ENCODE assay signal across 1 cellular context in the genomic region with DNA sequence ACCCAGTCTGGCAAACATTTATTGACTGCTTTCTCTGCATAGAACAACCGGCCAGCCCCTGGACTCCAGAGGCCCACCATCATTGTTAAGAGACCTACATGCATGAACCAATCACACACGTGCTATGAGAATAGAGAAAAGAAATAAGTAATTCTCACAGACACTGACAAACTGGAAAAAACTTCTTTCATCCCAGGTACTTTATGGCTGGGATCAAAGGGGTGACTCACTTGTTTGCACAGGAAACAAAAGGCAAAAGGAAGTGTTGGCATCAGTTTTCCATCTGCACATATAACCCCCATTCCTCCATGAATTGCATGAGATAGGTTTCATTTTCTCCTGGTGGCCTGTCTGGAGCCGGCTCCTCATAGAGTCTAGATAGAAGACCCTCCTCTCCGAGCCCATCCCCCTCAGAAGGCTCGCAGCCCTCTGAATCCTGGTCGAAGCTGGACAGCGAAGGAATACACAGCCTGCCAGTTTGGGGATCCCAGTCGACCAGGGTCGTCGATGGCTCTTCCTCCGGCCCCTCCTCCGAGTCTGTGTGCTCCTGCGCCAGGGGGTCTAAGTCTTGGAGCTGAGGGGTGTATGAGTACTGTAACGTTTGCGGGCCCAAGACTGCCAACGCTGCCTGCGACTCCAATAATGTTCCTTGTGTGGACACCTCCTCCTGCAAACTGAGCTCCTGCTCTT.
TF ChIP-seq lines count a peak whose summit lies in the region.

No MANE protein-coding gene starts in this region.

TF ChIP-seq in HepG2, 621 proteins besides CTCF, POLR2A, EP300 and RAD21 (continues in another document):
- TF ChIP-seq FOXA1 (IDR thresholded peaks at IDR 0.05) = no peak
- TF ChIP-seq FOXA1 (CRISPR knock-in tag; IDR thresholded peaks at IDR 0.05) = peak; percentile 68; the same call in 1 of the 2 replicates
- TF ChIP-seq NFKB2 (CRISPR knock-in tag; IDR thresholded peaks at IDR 0.05; ENCODE audit: borderline replicate concordance) = no peak
- TF ChIP-seq TEAD3 (CRISPR knock-in tag; optimal IDR thresholded peaks at IDR 0.05; ENCODE audit: borderline replicate concordance) = no peak
- TF ChIP-seq, protein P1, sequence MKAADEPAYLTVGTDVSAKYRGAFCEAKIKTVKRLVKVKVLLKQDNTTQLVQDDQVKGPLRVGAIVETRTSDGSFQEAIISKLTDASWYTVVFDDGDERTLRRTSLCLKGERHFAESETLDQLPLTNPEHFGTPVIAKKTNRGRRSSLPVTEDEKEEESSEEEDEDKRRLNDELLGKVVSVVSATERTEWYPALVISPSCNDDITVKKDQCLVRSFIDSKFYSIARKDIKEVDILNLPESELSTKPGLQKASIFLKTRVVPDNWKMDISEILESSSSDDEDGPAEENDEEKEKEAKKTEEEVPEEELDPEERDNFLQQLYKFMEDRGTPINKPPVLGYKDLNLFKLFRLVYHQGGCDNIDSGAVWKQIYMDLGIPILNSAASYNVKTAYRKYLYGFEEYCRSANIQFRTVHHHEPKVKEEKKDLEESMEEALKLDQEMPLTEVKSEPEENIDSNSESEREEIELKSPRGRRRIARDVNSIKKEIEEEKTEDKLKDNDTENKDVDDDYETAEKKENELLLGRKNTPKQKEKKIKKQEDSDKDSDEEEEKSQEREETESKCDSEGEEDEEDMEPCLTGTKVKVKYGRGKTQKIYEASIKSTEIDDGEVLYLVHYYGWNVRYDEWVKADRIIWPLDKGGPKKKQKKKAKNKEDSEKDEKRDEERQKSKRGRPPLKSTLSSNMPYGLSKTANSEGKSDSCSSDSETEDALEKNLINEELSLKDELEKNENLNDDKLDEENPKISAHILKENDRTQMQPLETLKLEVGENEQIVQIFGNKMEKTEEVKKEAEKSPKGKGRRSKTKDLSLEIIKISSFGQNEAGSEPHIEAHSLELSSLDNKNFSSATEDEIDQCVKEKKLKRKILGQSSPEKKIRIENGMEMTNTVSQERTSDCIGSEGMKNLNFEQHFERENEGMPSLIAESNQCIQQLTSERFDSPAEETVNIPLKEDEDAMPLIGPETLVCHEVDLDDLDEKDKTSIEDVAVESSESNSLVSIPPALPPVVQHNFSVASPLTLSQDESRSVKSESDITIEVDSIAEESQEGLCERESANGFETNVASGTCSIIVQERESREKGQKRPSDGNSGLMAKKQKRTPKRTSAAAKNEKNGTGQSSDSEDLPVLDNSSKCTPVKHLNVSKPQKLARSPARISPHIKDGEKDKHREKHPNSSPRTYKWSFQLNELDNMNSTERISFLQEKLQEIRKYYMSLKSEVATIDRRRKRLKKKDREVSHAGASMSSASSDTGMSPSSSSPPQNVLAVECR (CRISPR knock-in tag; IDR thresholded peaks at IDR 0.05; ENCODE audit: borderline replicate concordance) = no peak
- TF ChIP-seq SAP130 (CRISPR knock-in tag; IDR thresholded peaks at IDR 0.05; ENCODE audit: low read depth) = peak; percentile 36
- TF ChIP-seq MBNL3 (CRISPR knock-in tag; conservative IDR thresholded peaks at IDR 0.05) = no peak
- no peak for TF ChIP-seq ZNF329 (CRISPR knock-in tag; IDR thresholded peaks at IDR 0.05; ENCODE audit: low read depth)
- TF ChIP-seq GPN1 (CRISPR knock-in tag; IDR thresholded peaks at IDR 0.05; ENCODE audit: borderline replicate concordance) = no peak
- TF ChIP-seq, protein P2, sequence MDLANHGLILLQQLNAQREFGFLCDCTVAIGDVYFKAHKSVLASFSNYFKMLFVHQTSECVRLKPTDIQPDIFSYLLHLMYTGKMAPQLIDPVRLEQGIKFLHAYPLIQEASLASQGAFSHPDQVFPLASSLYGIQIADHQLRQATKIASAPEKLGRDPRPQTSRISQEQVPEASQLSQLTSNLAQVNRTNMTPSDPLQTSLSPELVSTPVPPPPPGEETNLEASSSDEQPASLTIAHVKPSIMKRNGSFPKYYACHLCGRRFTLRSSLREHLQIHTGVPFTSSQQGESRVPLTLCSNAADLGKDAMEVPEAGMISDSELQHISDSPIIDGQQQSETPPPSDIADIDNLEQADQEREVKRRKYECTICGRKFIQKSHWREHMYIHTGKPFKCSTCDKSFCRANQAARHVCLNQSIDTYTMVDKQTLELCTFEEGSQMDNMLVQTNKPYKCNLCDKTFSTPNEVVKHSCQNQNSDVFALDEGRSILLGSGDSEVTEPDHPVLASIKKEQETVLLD (CRISPR knock-in tag; IDR thresholded peaks at IDR 0.05; ENCODE audit: low read depth) = no peak
- TF ChIP-seq, protein P3, sequence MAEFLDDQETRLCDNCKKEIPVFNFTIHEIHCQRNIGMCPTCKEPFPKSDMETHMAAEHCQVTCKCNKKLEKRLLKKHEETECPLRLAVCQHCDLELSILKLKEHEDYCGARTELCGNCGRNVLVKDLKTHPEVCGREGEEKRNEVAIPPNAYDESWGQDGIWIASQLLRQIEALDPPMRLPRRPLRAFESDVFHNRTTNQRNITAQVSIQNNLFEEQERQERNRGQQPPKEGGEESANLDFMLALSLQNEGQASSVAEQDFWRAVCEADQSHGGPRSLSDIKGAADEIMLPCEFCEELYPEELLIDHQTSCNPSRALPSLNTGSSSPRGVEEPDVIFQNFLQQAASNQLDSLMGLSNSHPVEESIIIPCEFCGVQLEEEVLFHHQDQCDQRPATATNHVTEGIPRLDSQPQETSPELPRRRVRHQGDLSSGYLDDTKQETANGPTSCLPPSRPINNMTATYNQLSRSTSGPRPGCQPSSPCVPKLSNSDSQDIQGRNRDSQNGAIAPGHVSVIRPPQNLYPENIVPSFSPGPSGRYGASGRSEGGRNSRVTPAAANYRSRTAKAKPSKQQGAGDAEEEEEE (CRISPR knock-in tag; IDR thresholded peaks at IDR 0.05; ENCODE audit: borderline replicate concordance) = no peak
- TF ChIP-seq, protein P4, sequence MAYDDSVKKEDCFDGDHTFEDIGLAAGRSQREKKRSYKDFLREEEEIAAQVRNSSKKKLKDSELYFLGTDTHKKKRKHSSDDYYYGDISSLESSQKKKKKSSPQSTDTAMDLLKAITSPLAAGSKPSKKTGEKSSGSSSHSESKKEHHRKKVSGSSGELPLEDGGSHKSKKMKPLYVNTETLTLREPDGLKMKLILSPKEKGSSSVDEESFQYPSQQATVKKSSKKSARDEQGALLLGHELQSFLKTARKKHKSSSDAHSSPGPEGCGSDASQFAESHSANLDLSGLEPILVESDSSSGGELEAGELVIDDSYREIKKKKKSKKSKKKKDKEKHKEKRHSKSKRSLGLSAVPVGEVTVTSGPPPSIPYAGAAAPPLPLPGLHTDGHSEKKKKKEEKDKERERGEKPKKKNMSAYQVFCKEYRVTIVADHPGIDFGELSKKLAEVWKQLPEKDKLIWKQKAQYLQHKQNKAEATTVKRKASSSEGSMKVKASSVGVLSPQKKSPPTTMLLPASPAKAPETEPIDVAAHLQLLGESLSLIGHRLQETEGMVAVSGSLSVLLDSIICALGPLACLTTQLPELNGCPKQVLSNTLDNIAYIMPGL (CRISPR knock-in tag; IDR thresholded peaks at IDR 0.05; ENCODE audit: borderline replicate concordance in 1 of 2, low read depth in 1 of 2) = no peak
- TF ChIP-seq ZNF335 (CRISPR knock-in tag; IDR thresholded peaks at IDR 0.05) = no peak
- TF ChIP-seq THAP11 (CRISPR knock-in tag; IDR thresholded peaks at IDR 0.05) = no peak
- no peak for TF ChIP-seq SP4 (CRISPR knock-in tag; IDR thresholded peaks at IDR 0.05)
- TF ChIP-seq DNMT1 (CRISPR knock-in tag; IDR thresholded peaks at IDR 0.05) = no peak
- peak; percentile 66; the same call in 1 of the 2 replicates for TF ChIP-seq SOX13 (IDR thresholded peaks at IDR 0.05)
- TF ChIP-seq SOX13 (CRISPR knock-in tag; conservative IDR thresholded peaks at IDR 0.05 in 1 of 2, IDR thresholded peaks at IDR 0.05 in 1 of 2) = peak in 1 of 2 experiments; percentile 89; a peak in 2 of 4 replicates
- TF ChIP-seq, protein P5, sequence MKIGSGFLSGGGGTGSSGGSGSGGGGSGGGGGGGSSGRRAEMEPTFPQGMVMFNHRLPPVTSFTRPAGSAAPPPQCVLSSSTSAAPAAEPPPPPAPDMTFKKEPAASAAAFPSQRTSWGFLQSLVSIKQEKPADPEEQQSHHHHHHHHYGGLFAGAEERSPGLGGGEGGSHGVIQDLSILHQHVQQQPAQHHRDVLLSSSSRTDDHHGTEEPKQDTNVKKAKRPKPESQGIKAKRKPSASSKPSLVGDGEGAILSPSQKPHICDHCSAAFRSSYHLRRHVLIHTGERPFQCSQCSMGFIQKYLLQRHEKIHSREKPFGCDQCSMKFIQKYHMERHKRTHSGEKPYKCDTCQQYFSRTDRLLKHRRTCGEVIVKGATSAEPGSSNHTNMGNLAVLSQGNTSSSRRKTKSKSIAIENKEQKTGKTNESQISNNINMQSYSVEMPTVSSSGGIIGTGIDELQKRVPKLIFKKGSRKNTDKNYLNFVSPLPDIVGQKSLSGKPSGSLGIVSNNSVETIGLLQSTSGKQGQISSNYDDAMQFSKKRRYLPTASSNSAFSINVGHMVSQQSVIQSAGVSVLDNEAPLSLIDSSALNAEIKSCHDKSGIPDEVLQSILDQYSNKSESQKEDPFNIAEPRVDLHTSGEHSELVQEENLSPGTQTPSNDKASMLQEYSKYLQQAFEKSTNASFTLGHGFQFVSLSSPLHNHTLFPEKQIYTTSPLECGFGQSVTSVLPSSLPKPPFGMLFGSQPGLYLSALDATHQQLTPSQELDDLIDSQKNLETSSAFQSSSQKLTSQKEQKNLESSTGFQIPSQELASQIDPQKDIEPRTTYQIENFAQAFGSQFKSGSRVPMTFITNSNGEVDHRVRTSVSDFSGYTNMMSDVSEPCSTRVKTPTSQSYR (CRISPR knock-in tag; IDR thresholded peaks at IDR 0.05; ENCODE audit: borderline replicate concordance) = 0 out of 2 replicates have a peak, but pooled peaks have one; percentile 34
- TF ChIP-seq ZNF644 (CRISPR knock-in tag; IDR thresholded peaks at IDR 0.05; ENCODE audit: low read depth) = peak; percentile 75
- TF ChIP-seq, protein P6, sequence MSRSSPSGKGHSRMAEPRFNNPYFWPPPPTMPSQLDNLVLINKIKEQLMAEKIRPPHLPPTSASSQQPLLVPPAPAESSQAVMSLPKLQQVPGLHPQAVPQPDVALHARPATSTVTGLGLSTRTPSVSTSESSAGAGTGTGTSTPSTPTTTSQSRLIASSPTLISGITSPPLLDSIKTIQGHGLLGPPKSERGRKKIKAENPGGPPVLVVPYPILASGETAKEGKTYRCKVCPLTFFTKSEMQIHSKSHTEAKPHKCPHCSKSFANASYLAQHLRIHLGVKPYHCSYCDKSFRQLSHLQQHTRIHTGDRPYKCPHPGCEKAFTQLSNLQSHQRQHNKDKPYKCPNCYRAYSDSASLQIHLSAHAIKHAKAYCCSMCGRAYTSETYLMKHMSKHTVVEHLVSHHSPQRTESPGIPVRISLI (CRISPR knock-in tag; IDR thresholded peaks at IDR 0.05; ENCODE audit: borderline replicate concordance) = no peak
- no peak for TF ChIP-seq ZNF577 (CRISPR knock-in tag; IDR thresholded peaks at IDR 0.05; ENCODE audit: borderline replicate concordance, low read depth)
- TF ChIP-seq, protein P7, sequence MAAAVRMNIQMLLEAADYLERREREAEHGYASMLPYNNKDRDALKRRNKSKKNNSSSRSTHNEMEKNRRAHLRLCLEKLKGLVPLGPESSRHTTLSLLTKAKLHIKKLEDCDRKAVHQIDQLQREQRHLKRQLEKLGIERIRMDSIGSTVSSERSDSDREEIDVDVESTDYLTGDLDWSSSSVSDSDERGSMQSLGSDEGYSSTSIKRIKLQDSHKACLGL (CRISPR knock-in tag; IDR thresholded peaks at IDR 0.05) = no peak
- TF ChIP-seq ZNF703 (CRISPR knock-in tag; IDR thresholded peaks at IDR 0.05; ENCODE audit: borderline replicate concordance) = no peak
- TF ChIP-seq ETV5 (CRISPR knock-in tag; IDR thresholded peaks at IDR 0.05; ENCODE audit: borderline replicate concordance) = peak; percentile 70; the same call in 1 of the 2 replicates
- no peak for TF ChIP-seq TARDBP (CRISPR knock-in tag; IDR thresholded peaks at IDR 0.05)
- TF ChIP-seq, protein P8, sequence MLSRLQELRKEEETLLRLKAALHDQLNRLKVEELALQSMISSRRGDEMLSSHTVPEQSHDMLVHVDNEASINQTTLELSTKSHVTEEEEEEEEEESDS (CRISPR knock-in tag; IDR thresholded peaks at IDR 0.05; ENCODE audit: borderline replicate concordance) = no peak
- TF ChIP-seq RARA (CRISPR knock-in tag; IDR thresholded peaks at IDR 0.05) = 0 out of 2 replicates have a peak, but pooled peaks have one; percentile 23
- TF ChIP-seq ZNF124 (CRISPR knock-in tag; IDR thresholded peaks at IDR 0.05) = no peak
- no peak for TF ChIP-seq ZBTB38 (CRISPR knock-in tag; IDR thresholded peaks at IDR 0.05)
- TF ChIP-seq ELF1 (CRISPR knock-in tag; IDR thresholded peaks at IDR 0.05) = no peak; the same call in 1 of the 2 replicates
- TF ChIP-seq, protein P9, sequence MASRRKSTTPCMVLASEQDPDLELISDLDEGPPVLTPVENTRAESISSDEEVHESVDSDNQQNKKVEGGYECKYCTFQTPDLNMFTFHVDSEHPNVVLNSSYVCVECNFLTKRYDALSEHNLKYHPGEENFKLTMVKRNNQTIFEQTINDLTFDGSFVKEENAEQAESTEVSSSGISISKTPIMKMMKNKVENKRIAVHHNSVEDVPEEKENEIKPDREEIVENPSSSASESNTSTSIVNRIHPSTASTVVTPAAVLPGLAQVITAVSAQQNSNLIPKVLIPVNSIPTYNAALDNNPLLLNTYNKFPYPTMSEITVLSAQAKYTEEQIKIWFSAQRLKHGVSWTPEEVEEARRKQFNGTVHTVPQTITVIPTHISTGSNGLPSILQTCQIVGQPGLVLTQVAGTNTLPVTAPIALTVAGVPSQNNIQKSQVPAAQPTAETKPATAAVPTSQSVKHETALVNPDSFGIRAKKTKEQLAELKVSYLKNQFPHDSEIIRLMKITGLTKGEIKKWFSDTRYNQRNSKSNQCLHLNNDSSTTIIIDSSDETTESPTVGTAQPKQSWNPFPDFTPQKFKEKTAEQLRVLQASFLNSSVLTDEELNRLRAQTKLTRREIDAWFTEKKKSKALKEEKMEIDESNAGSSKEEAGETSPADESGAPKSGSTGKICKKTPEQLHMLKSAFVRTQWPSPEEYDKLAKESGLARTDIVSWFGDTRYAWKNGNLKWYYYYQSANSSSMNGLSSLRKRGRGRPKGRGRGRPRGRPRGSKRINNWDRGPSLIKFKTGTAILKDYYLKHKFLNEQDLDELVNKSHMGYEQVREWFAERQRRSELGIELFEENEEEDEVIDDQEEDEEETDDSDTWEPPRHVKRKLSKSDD (CRISPR knock-in tag; IDR thresholded peaks at IDR 0.05; ENCODE audit: low read depth) = no peak
- TF ChIP-seq POLR2AphosphoS5 (IDR thresholded peaks at IDR 0.05; ENCODE audit: low read depth, low read length) = no peak
- TF ChIP-seq ATAD3A (CRISPR knock-in tag; IDR thresholded peaks at IDR 0.05) = no peak
- TF ChIP-seq NFYC (CRISPR knock-in tag; IDR thresholded peaks at IDR 0.05) = no peak
- TF ChIP-seq SATB2 (CRISPR knock-in tag; IDR thresholded peaks at IDR 0.05) = no peak
- TF ChIP-seq POGZ (CRISPR knock-in tag; IDR thresholded peaks at IDR 0.05) = no peak
